Comparison of ENCODE assay signal across 1 cellular context in the genomic region with DNA sequence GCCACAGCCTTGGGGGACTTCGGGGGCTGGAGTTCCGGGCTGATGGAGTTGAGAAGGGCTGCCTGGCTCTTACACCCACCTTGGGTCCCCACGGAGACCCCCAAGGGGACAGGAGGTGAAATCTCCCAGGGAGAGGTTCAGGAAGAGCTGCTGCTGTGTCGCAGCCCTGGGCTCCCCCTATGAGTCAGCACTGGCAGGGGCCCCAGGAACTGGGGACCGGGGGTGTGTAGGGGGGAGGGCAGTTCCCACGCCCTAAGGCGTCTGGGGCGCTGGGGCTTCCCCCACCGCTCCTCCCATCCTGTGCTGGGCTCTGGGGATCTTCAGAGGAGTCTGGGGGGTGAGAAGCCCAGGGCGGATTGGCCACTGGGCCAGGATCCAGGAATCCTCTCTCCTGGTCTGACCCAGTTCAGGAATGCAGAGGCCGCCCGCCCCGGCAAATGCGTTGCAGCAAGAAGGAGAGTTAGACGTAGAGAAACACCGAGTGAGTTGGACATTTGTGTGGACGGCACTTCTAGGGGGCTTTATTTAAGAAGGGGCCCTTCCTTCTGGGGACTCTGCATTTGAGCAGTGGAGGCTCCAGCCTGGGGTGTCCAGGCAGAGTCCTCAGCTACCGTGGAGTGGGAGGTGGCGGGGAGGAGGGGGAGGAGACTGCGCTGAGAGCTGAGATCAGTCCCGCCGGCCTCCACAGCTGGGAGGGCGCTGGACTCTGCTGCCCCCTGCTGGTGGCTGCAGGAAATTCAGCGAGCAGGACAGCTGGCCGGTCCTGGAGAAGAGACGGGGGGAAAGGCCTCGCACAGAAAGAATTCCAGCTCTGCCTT.
TF ChIP-seq lines count a peak whose summit lies in the region.

No MANE protein-coding gene starts in this region.

TF ChIP-seq in HEK293, 187 proteins besides CTCF, POLR2A, EP300 and RAD21 (continued from another document and continues in another):
- TF ChIP-seq ZBTB48 (tag by site-specific recombination; IDR thresholded peaks at IDR 0.05) (peak; percentile 37), ZNF426 (tag by site-specific recombination; IDR thresholded peaks at IDR 0.05) (no peak), ZNF600 (tag by site-specific recombination; IDR thresholded peaks at IDR 0.05) (peak; percentile 81), ZNF654 (tag by site-specific recombination; IDR thresholded peaks at IDR 0.05; ENCODE audit: low read depth) (peak; percentile 94), ZNF366 (tag by site-specific recombination; conservative IDR thresholded peaks at IDR 0.05) (0 out of 2 replicates have a peak, but pooled peaks have one; percentile 23), OSR2 (tag by site-specific recombination; IDR thresholded peaks at IDR 0.05) (no peak), ZNF184 (tag by site-specific recombination; IDR thresholded peaks at IDR 0.05) (peak; percentile 30; the same call in 1 of the 2 replicates), ZNF248 (tag by site-specific recombination; IDR thresholded peaks at IDR 0.05) (no peak), EGR2 (tag by site-specific recombination; IDR thresholded peaks at IDR 0.05; ENCODE audit: low read depth) (peak; percentile 53), ZNF843 (tag by site-specific recombination; IDR thresholded peaks at IDR 0.05) (0 out of 2 replicates have a peak, but pooled peaks have one; percentile 34), PRDM1 (tag by site-specific recombination; IDR thresholded peaks at IDR 0.05) (no peak), ZNF658 (tag by site-specific recombination; IDR thresholded peaks at IDR 0.05) (no peak), ZBTB20 (tag by site-specific recombination; IDR thresholded peaks at IDR 0.05) (peak; percentile 99), GLI2 (tag by site-specific recombination; IDR thresholded peaks at IDR 0.05; ENCODE audit: borderline replicate concordance, low read depth) (no peak), ZIC2 (tag by site-specific recombination; IDR thresholded peaks at IDR 0.05) (peak; percentile 68), ZNF629 (tag by site-specific recombination; IDR thresholded peaks at IDR 0.05) (peak; percentile 37; the same call in 1 of the 2 replicates), ZNF335 (tag by site-specific recombination; conservative IDR thresholded peaks at IDR 0.05) (peak; percentile 97), ZFP37 (tag by site-specific recombination; IDR thresholded peaks at IDR 0.05) (peak; percentile 26; the same call in 1 of the 2 replicates), ZEB2 (tag by site-specific recombination; IDR thresholded peaks at IDR 0.05) (peak; percentile 68), ZNF132 (tag by site-specific recombination; IDR thresholded peaks at IDR 0.05; ENCODE audit: borderline replicate concordance) (no peak), HOXC10 (CRISPR knock-in tag; IDR thresholded peaks at IDR 0.05) (no peak), ZBTB17 (tag by site-specific recombination; IDR thresholded peaks at IDR 0.05) (peak; percentile 81), GLIS1 (tag by site-specific recombination; IDR thresholded peaks at IDR 0.05) (peak; percentile 84), GLIS2 (tag by site-specific recombination; IDR thresholded peaks at IDR 0.05) (peak; percentile 74), KLF8 (tag by site-specific recombination; IDR thresholded peaks at IDR 0.05) (peak; percentile 66), ZNF76 (tag by site-specific recombination; IDR thresholded peaks at IDR 0.05; ENCODE audit: borderline replicate concordance, low read depth) (peak; percentile 36; the same call in 1 of the 2 replicates), ZNF394 (tag by site-specific recombination; IDR thresholded peaks at IDR 0.05; ENCODE audit: borderline replicate concordance) (peak; percentile 57; the same call in 1 of the 2 replicates), BCL11A (tag by site-specific recombination; IDR thresholded peaks at IDR 0.05; ENCODE audit: low read depth) (peak; percentile 71; the same call in 1 of the 2 replicates), ZNF341 (tag by site-specific recombination; IDR thresholded peaks at IDR 0.05; ENCODE audit: low read depth) (peak; percentile 94), ZNF24 (tag by site-specific recombination; IDR thresholded peaks at IDR 0.05) (0 out of 2 replicates have a peak, but pooled peaks have one; percentile 36), ZFP3 (tag by site-specific recombination; IDR thresholded peaks at IDR 0.05; ENCODE audit: low read depth) (no peak), ZNF776 (tag by site-specific recombination; IDR thresholded peaks at IDR 0.05; ENCODE audit: borderline replicate concordance) (no peak), KLF10 (tag by site-specific recombination; IDR thresholded peaks at IDR 0.05) (peak; percentile 60; the same call in 1 of the 2 replicates), SP2 (tag by site-specific recombination; IDR thresholded peaks at IDR 0.05) (no peak), YY1 (tag by site-specific recombination; IDR thresholded peaks at IDR 0.05) (no peak), SP3 (tag by site-specific recombination; IDR thresholded peaks at IDR 0.05) (no peak; the same call in none of the 2 replicates), ZNF473 (tag by site-specific recombination; IDR thresholded peaks at IDR 0.05) (no peak)
- TF ChIP-seq, protein P1, sequence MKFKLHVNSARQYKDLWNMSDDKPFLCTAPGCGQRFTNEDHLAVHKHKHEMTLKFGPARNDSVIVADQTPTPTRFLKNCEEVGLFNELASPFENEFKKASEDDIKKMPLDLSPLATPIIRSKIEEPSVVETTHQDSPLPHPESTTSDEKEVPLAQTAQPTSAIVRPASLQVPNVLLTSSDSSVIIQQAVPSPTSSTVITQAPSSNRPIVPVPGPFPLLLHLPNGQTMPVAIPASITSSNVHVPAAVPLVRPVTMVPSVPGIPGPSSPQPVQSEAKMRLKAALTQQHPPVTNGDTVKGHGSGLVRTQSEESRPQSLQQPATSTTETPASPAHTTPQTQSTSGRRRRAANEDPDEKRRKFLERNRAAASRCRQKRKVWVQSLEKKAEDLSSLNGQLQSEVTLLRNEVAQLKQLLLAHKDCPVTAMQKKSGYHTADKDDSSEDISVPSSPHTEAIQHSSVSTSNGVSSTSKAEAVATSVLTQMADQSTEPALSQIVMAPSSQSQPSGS (tag by site-specific recombination; IDR thresholded peaks at IDR 0.05; ENCODE audit: low read depth) = no peak
- TF ChIP-seq, protein P2, sequence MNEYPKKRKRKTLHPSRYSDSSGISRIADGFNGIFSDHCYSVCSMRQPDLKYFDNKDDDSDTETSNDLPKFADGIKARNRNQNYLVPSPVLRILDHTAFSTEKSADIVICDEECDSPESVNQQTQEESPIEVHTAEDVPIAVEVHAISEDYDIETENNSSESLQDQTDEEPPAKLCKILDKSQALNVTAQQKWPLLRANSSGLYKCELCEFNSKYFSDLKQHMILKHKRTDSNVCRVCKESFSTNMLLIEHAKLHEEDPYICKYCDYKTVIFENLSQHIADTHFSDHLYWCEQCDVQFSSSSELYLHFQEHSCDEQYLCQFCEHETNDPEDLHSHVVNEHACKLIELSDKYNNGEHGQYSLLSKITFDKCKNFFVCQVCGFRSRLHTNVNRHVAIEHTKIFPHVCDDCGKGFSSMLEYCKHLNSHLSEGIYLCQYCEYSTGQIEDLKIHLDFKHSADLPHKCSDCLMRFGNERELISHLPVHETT (tag by site-specific recombination; IDR thresholded peaks at IDR 0.05) = peak; percentile 69
- TF ChIP-seq, protein P3, sequence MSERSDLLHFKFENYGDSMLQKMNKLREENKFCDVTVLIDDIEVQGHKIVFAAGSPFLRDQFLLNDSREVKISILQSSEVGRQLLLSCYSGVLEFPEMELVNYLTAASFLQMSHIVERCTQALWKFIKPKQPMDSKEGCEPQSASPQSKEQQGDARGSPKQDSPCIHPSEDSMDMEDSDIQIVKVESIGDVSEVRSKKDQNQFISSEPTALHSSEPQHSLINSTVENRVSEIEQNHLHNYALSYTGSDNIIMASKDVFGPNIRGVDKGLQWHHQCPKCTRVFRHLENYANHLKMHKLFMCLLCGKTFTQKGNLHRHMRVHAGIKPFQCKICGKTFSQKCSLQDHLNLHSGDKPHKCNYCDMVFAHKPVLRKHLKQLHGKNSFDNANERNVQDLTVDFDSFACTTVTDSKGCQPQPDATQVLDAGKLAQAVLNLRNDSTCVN (tag by site-specific recombination; optimal IDR thresholded peaks at IDR 0.05) = peak; percentile 23
- TF ChIP-seq, protein P4, sequence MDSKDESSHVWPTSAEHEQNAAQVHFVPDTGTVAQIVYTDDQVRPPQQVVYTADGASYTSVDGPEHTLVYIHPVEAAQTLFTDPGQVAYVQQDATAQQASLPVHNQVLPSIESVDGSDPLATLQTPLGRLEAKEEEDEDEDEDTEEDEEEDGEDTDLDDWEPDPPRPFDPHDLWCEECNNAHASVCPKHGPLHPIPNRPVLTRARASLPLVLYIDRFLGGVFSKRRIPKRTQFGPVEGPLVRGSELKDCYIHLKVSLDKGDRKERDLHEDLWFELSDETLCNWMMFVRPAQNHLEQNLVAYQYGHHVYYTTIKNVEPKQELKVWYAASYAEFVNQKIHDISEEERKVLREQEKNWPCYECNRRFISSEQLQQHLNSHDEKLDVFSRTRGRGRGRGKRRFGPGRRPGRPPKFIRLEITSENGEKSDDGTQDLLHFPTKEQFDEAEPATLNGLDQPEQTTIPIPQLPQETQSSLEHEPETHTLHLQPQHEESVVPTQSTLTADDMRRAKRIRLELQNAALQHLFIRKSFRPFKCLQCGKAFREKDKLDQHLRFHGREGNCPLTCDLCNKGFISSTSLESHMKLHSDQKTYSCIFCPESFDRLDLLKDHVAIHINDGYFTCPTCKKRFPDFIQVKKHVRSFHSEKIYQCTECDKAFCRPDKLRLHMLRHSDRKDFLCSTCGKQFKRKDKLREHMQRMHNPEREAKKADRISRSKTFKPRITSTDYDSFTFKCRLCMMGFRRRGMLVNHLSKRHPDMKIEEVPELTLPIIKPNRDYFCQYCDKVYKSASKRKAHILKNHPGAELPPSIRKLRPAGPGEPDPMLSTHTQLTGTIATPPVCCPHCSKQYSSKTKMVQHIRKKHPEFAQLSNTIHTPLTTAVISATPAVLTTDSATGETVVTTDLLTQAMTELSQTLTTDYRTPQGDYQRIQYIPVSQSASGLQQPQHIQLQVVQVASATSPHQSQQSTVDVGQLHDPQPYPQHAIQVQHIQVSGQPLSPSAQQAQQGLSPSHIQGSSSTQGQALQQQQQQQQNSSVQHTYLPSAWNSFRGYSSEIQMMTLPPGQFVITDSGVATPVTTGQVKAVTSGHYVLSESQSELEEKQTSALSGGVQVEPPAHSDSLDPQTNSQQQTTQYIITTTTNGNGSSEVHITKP (tag by site-specific recombination; IDR thresholded peaks at IDR 0.05) = peak; percentile 91
- TF ChIP-seq, protein P5, sequence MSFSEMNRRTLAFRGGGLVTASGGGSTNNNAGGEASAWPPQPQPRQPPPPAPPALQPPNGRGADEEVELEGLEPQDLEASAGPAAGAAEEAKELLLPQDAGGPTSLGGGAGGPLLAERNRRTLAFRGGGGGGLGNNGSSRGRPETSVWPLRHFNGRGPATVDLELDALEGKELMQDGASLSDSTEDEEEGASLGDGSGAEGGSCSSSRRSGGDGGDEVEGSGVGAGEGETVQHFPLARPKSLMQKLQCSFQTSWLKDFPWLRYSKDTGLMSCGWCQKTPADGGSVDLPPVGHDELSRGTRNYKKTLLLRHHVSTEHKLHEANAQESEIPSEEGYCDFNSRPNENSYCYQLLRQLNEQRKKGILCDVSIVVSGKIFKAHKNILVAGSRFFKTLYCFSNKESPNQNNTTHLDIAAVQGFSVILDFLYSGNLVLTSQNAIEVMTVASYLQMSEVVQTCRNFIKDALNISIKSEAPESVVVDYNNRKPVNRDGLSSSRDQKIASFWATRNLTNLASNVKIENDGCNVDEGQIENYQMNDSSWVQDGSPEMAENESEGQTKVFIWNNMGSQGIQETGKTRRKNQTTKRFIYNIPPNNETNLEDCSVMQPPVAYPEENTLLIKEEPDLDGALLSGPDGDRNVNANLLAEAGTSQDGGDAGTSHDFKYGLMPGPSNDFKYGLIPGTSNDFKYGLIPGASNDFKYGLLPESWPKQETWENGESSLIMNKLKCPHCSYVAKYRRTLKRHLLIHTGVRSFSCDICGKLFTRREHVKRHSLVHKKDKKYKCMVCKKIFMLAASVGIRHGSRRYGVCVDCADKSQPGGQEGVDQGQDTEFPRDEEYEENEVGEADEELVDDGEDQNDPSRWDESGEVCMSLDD (tag by site-specific recombination; IDR thresholded peaks at IDR 0.05) = no peak
- TF ChIP-seq, protein P6, sequence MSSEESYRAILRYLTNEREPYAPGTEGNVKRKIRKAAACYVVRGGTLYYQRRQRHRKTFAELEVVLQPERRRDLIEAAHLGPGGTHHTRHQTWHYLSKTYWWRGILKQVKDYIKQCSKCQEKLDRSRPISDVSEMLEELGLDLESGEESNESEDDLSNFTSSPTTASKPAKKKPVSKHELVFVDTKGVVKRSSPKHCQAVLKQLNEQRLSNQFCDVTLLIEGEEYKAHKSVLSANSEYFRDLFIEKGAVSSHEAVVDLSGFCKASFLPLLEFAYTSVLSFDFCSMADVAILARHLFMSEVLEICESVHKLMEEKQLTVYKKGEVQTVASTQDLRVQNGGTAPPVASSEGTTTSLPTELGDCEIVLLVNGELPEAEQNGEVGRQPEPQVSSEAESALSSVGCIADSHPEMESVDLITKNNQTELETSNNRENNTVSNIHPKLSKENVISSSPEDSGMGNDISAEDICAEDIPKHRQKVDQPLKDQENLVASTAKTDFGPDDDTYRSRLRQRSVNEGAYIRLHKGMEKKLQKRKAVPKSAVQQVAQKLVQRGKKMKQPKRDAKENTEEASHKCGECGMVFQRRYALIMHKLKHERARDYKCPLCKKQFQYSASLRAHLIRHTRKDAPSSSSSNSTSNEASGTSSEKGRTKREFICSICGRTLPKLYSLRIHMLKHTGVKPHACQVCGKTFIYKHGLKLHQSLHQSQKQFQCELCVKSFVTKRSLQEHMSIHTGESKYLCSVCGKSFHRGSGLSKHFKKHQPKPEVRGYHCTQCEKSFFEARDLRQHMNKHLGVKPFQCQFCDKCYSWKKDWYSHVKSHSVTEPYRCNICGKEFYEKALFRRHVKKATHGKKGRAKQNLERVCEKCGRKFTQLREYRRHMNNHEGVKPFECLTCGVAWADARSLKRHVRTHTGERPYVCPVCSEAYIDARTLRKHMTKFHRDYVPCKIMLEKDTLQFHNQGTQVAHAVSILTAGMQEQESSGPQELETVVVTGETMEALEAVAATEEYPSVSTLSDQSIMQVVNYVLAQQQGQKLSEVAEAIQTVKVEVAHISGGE (tag by site-specific recombination; conservative IDR thresholded peaks at IDR 0.05; ENCODE audit: low read depth) = 0 out of 2 replicates have a peak, but pooled peaks have one; percentile 27
- TF ChIP-seq, protein P7, sequence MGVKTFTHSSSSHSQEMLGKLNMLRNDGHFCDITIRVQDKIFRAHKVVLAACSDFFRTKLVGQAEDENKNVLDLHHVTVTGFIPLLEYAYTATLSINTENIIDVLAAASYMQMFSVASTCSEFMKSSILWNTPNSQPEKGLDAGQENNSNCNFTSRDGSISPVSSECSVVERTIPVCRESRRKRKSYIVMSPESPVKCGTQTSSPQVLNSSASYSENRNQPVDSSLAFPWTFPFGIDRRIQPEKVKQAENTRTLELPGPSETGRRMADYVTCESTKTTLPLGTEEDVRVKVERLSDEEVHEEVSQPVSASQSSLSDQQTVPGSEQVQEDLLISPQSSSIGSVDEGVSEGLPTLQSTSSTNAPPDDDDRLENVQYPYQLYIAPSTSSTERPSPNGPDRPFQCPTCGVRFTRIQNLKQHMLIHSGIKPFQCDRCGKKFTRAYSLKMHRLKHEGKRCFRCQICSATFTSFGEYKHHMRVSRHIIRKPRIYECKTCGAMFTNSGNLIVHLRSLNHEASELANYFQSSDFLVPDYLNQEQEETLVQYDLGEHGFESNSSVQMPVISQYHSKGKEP (tag by site-specific recombination; IDR thresholded peaks at IDR 0.05) = peak; percentile 45; the same call in 1 of the 2 replicates
